1 cellular context compared by ENCODE assay signal in the genomic region with DNA sequence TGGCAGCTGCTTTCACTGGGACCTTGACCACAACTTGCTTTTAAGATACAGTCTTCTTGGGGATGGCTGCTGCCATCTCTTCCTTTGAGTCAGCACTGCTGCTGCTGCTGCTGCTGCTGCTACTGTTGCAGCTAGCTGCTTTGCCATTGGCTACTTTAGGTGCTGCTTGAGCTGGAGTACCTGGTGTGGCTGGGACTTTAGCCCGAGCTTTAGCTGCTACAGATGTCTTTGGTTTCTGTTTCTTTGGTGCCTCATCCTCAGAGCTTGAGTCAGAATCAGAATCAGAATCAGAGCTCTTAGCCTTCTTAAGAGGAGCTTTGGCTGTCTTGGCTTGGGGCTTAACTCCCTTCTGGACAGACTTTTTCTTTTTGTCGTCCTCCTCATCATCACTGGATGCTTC.
TF ChIP-seq lines count a peak whose summit lies in the region.

No MANE protein-coding gene starts in this region.

TF ChIP-seq in GM12878, 131 proteins besides CTCF, POLR2A, EP300 and RAD21 (continued from another document):
- TF ChIP-seq, protein P1, sequence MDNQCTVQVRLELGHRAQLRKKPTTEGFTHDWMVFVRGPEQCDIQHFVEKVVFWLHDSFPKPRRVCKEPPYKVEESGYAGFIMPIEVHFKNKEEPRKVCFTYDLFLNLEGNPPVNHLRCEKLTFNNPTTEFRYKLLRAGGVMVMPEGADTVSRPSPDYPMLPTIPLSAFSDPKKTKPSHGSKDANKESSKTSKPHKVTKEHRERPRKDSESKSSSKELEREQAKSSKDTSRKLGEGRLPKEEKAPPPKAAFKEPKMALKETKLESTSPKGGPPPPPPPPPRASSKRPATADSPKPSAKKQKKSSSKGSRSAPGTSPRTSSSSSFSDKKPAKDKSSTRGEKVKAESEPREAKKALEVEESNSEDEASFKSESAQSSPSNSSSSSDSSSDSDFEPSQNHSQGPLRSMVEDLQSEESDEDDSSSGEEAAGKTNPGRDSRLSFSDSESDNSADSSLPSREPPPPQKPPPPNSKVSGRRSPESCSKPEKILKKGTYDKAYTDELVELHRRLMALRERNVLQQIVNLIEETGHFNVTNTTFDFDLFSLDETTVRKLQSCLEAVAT (IDR thresholded peaks at IDR 0.05): no peak
- no peak for TF ChIP-seq ZZZ3 (IDR thresholded peaks at IDR 0.05; ENCODE audit: control insufficient read depth, insufficient read length, low read depth)
TF ChIP-seq in GM12878: peak in this region for 0.
